In genomic region chr1:73813726-73814125, GRCh38 we compare ENCODE assay signal across 21 cellular contexts.
DNase-seq lines count a peak whose midpoint lies in the region; ATAC-seq, FAIRE-seq and TF ChIP-seq lines count a peak whose summit lies in the region.
"Had no signal": no experiment of that assay in that cellular context is flagged by ENCODE, and none has a peak within 500 bp of the region (broad histone marks: within the 10 kb centered on the region; RNA-seq: fewer than 3 reads in every experiment).

No MANE protein-coding gene starts in this region.

- H3K9me3 ChIP-seq in PC-3 (ENCODE audit: low read length) (no peaks in the 10 kb centered on the region), mucosa of descending colon (no peaks in the 10 kb centered on the region), HepG2 (ENCODE audit: low read length) (peaks cover 28% of the 10 kb centered on the region)
- H3K9me3 ChIP-seq: gastroesophageal sphincter, psoas muscle had no signal

- CTCF ChIA-PET in PC-3 (lab: Charles Lee) (no interaction called here), HepG2 (lab: Yijun Ruan, JAX; ENCODE audit: low intra/inter-chr PET ratio, low total read pairs) (no interaction called here)

- no peaks in the 10 kb centered on the region for H4K20me1 ChIP-seq in PC-3 (ENCODE audit: low read length)
- no peaks in the 10 kb centered on the region for H4K20me1 ChIP-seq in HepG2 (ENCODE audit: insufficient read depth, low read length)

- H3K36me3 ChIP-seq in PC-3 (ENCODE audit: low read depth, low read length) (no peaks in the 10 kb centered on the region), mucosa of descending colon (ENCODE audit: low read depth) (no peaks in the 10 kb centered on the region), HepG2 (replicated peaks in 1 of 2; ENCODE audit: control insufficient read depth in 1 of 2, insufficient read depth in 2 of 2, low read length in 2 of 2) (no peaks in the 10 kb centered on the region)
- H3K36me3 ChIP-seq: gastroesophageal sphincter had no signal

- H3K4me2 ChIP-seq in PC-3 (ENCODE audit: low read length) (no peak overlapping the region), HepG2 (ENCODE audit: low read depth, low read length) (no peak overlapping the region)
- H3K4me2 ChIP-seq: GM23338 had no signal

- 0% methylated on average over 2 of the region's 2 CpGs for WGBS in HepG2 (ENCODE audit: low lambda C conversion rate)

- no peak overlapping the region for H3K4me3 ChIP-seq in PC-3 (ENCODE audit: low read length)
- no peak overlapping the region for H3K4me3 ChIP-seq in mucosa of descending colon
- H3K4me3 ChIP-seq in HepG2 (replicated peaks in 1 of 3; ENCODE audit: insufficient read depth in 1 of 3, low read depth in 2 of 3, low read length in 3 of 3), result no peak overlapping the region
- H3K4me3 ChIP-seq: gastroesophageal sphincter, GM23338, psoas muscle had no signal

- in situ Hi-C loops in HepG2 (cut with HindIII; ENCODE audit: extremely low pct_ligation_motif_present, low pct_unique_long_range_greater_than_20kb), result no loop called here

- no peaks in the 10 kb centered on the region for H3K79me2 ChIP-seq in PC-3 (ENCODE audit: low read length)
- H3K79me2 ChIP-seq in HepG2 (ENCODE audit: insufficient read depth, low read length), result no peaks in the 10 kb centered on the region

- no peak for TF ChIP-seq RAD21 in HepG2 (CRISPR knock-in tag; IDR thresholded peaks at IDR 0.05)

- H3K4me1 ChIP-seq in PC-3 (ENCODE audit: insufficient read depth, low read length) (no peaks in the 10 kb centered on the region), mucosa of descending colon (ENCODE audit: low read depth) (no peaks in the 10 kb centered on the region), HepG2 (ENCODE audit: insufficient read depth, low read length) (no peaks in the 10 kb centered on the region)
- H3K4me1 ChIP-seq: psoas muscle had no signal

- no peak overlapping the region for H3K9ac ChIP-seq in PC-3 (ENCODE audit: low read length)
- H3K9ac ChIP-seq in HepG2 (ENCODE audit: insufficient read depth, low read depth, low read length), result no peak overlapping the region

- DNase-seq in NCI-H187 treated with DMSO at 0.1 percent for 48 hours (lab: John Stamatoyannopoulos, UW) (peak; percentile 9), NCI-H187 (lab: John Stamatoyannopoulos, UW) (no peak), PC-3 (peak; percentile 48), mucosa of descending colon (peak in 2 of 3 donors; percentile 19 to 21), AG08395 (ENCODE audit: low spot score) (no peak), HepG2 (ENCODE audit: low spot score) (no peak)
- DNase-seq: activated CD8-positive, alpha-beta memory T cell treated with anti-CD3 and anti-CD28 coated beads for 24 hours; activated naive CD4-positive, alpha-beta T cell treated with anti-CD3 and anti-CD28 coated beads, Interleukin-2, amount 50 U/mL, for 16 hours; activated T-cell treated with anti-CD3 and anti-CD28 coated beads, Interleukin-2, amount 50 U/mL, for 48 hours; aorta; CD8-positive, alpha-beta T cell; left cardiac atrium; NCI-H1436 treated with DMSO at 0.1 percent for 48 hours; psoas muscle had no signal

- H3K27me3 ChIP-seq in PC-3 (ENCODE audit: low read length) (no peaks in the 10 kb centered on the region), HepG2 (ENCODE audit: control insufficient read depth in 1 of 2, insufficient read depth in 2 of 2, low read length in 2 of 2) (no peaks in the 10 kb centered on the region)
- H3K27me3 ChIP-seq: gastroesophageal sphincter had no signal

- BruUV-seq in PC-3 (replicated peaks; lab: Mats Ljungman, UMichigan) (no TSS peak), HepG2 (replicated peaks; lab: Mats Ljungman, UMichigan) (no TSS peak)

- POLR2A ChIA-PET in PC-3 (lab: Charles Lee; ENCODE audit: unreplicated experiment), result interaction anchor here (0.6 kb wide), 1 partner anchor 111 kb away, joined by 3 read pairs; no protein-coding TSS in a partner anchor
- POLR2A ChIA-PET in HepG2 (lab: Yijun Ruan, JAX), result no interaction called here

- H2AFZ ChIP-seq in PC-3 (ENCODE audit: low read length) (no peak overlapping the region), HepG2 (ENCODE audit: low read length) (no peak overlapping the region)
- H2AFZ ChIP-seq: GM23338 had no signal

- no peak for TF ChIP-seq EP300 in HepG2 (IDR thresholded peaks at IDR 0.05; ENCODE audit: low read depth in 2 of 2, low read length in 2 of 2)
- no peak for TF ChIP-seq EP300 in HepG2 (CRISPR knock-in tag; IDR thresholded peaks at IDR 0.05; ENCODE audit: borderline replicate concordance)

- TF ChIP-seq POLR2A in HepG2 (IDR thresholded peaks at IDR 0.05; ENCODE audit: insufficient read depth in 1 of 2, low read depth in 2 of 2, low read length in 2 of 2), result no peak

- no peak for FAIRE-seq in HepG2 (lab: Jason Lieb, UNC)
- FAIRE-seq: RCC 7860 had no signal

- H3K9me2 ChIP-seq in PC-3 (replicated peaks; ENCODE audit: low read length), result no peaks in the 10 kb centered on the region

- ATAC-seq in HG03354 (IDR thresholded peaks at IDR 0.05; ENCODE audit: poor library complexity, severe bottlenecking, unreplicated experiment) (peak; percentile 48), PC-3 (peak; percentile 42; the same call in 1 of the 2 replicates), mucosa of descending colon (peak; percentile 23), HG03045 (IDR thresholded peaks at IDR 0.05; ENCODE audit: unreplicated experiment) (no peak), HepG2 (no peak)
- ATAC-seq: activated CD4-positive, CD25-positive, alpha-beta regulatory T cell treated with anti-CD3 and anti-CD28 coated beads, Interleukin-2, amount 50 U/mL, for 24 hours; CD8-positive, alpha-beta T cell; esophagus mucosa; gastroesophageal sphincter; GM23338; left cardiac atrium; psoas muscle had no signal

- H3F3A ChIP-seq in PC-3 (ENCODE audit: low read length, unreplicated experiment), result no peaks in the 10 kb centered on the region

- intact Hi-C loops in PC-3 (cut with micrococcal nuclease) (no loop called here), mucosa of descending colon (cut with DNase I, micrococcal nuclease) (no loop called here), HepG2 (cut with micrococcal nuclease; ENCODE audit: unreplicated experiment) (no loop called here)

- no peak overlapping the region for H3K27ac ChIP-seq in PC-3 (ENCODE audit: low read length)
- H3K27ac ChIP-seq in HepG2 (ENCODE audit: extremely low read length, insufficient read depth, low read length), result no peak overlapping the region
- H3K27ac ChIP-seq: gastroesophageal sphincter, psoas muscle had no signal

- peak; percentile 48 for TF ChIP-seq CTCF in PC-3 (conservative IDR thresholded peaks at IDR 0.05; ENCODE audit: low read depth, low read length)
- no peak for TF ChIP-seq CTCF in mucosa of descending colon (IDR thresholded peaks at IDR 0.05)
- no peak for TF ChIP-seq CTCF in HepG2 (CRISPR knock-in tag; IDR thresholded peaks at IDR 0.05)

TF ChIP-seq in HepG2, 621 proteins besides CTCF, POLR2A, EP300 and RAD21:
- TF ChIP-seq SNAI1 (CRISPR knock-in tag; IDR thresholded peaks at IDR 0.05; ENCODE audit: borderline replicate concordance) (no peak), FOXJ3 (CRISPR knock-in tag; IDR thresholded peaks at IDR 0.05; ENCODE audit: borderline replicate concordance) (no peak)

Comparison
In these comparisons a context has a peak if more than half of its experiments do, and no peak if none do; other contexts are left out.
1. DNase-seq: peak in NCI-H187 treated with DMSO at 0.1 percent for 48 hours (single experiment), PC-3 (single experiment) and mucosa of descending colon (2 of 3); none in NCI-H187 (0 of 2), AG08395 (single experiment) and HepG2 (single experiment).
2. ATAC-seq: peak in HG03354 (single experiment), PC-3 (single experiment) and mucosa of descending colon (single experiment); none in HG03045 (single experiment) and HepG2 (single experiment).